ENCODE assay signal across 8 cellular contexts in genomic region chr3:158644345-158644908, GRCh38. TPM values are rescaled to one million over a fixed set of nuclear protein-coding genes. Genes with fewer than 3 reads are reported as not detected.
DNase-seq lines count a peak whose midpoint lies in the region; ATAC-seq and TF ChIP-seq lines count a peak whose summit lies in the region.

GFM1 (plus strand) TSS chr3:158644527; CDS start chr3:158644635, 108 bp downstream.

- peak within 1 kb of the TSS; percentile 68 to 95 (median 86) for H3K27ac Mint-ChIP-seq in IgD-negative memory B cell

- H3K36me3 ChIP-seq in mucosa of rectum (ENCODE audit: control insufficient read depth in 2 of 2, insufficient read depth in 2 of 2, low read length in 2 of 2) = peaks cover 4 to 22% of the 10 kb centered on the region in 2 donors

- peaks cover 6 to 7% of the 10 kb centered on the region in 2 donors for H3K4me1 ChIP-seq in mucosa of rectum (ENCODE audit: control insufficient read depth in 2 of 2, insufficient read depth in 2 of 2, low read length in 2 of 2)

- peak within 1 kb of the TSS; percentile 93 to 99 (median 98) for H3K4me3 Mint-ChIP-seq in IgD-negative memory B cell

- H3K9me3 Mint-ChIP-seq in IgD-negative memory B cell = no peaks in the 10 kb centered on the region

- peak within 1 kb of the TSS; percentile 83 to 94 for H3K9ac ChIP-seq in mucosa of rectum (ENCODE audit: low read depth in 1 of 2, low read length in 2 of 2)

- peak within 1 kb of the TSS; percentile 78 to 86 for H3K27ac ChIP-seq in mucosa of rectum (ENCODE audit: low read depth in 2 of 2, low read length in 2 of 2)

- no peaks in the 10 kb centered on the region for H3K27me3 Mint-ChIP-seq in IgD-negative memory B cell

- peak; percentile 99 for ATAC-seq in GM21528 (IDR thresholded peaks at IDR 0.05; ENCODE audit: low FRiP score, unreplicated experiment)

- DNase-seq in DMS153 (lab: John Stamatoyannopoulos, UW) (peak; percentile 93), OCI-M2 (lab: John Stamatoyannopoulos, UW; ENCODE audit: unreplicated experiment) (peak; percentile 73), activated T-cell treated with anti-CD3 and anti-CD28 coated beads for 48 hours (ENCODE audit: low read depth) (peak; percentile 82), epithelial cell of proximal tubule (ENCODE audit: low read depth) (peak; percentile 73)
- DNase-seq in stimulated activated CD8-positive, alpha-beta memory T cell treated with anti-CD3 and anti-CD28 coated beads, Interleukin-7, amount 100 ng/mL, for 1 hour (ENCODE audit: low read depth in 2 of 2) = peak; percentile 68 to 69

- no peaks in the 10 kb centered on the region for H3K36me3 Mint-ChIP-seq in IgD-negative memory B cell

- TF ChIP-seq CTCF in epithelial cell of proximal tubule (conservative IDR thresholded peaks at IDR 0.05; ENCODE audit: low read depth, low read length) = peak; percentile 83

- H3K4me1 Mint-ChIP-seq in IgD-negative memory B cell = peaks cover 16 to 22% (median 17%) of the 10 kb centered on the region in 3 donors

- peak within 1 kb of the TSS; percentile 95 for H3K4me3 ChIP-seq in epithelial cell of proximal tubule (ENCODE audit: low read depth, low read length)
- H3K4me3 ChIP-seq in mucosa of rectum (ENCODE audit: low read length in 2 of 2) = peak within 1 kb of the TSS; percentile 96 to 99

- no peaks in the 10 kb centered on the region for H3K9me3 ChIP-seq in mucosa of rectum (ENCODE audit: control insufficient read depth in 2 of 2, low read length in 2 of 2)

- no peaks in the 10 kb centered on the region for H3K27me3 ChIP-seq in mucosa of rectum (ENCODE audit: control insufficient read depth in 2 of 2, insufficient read depth in 2 of 2, low read length in 2 of 2)

RNA-seq across cellular contexts. Expression of gene GFM1, which starts in this region (rescaled TPM):
- polyA plus RNA-seq in IgD-negative memory B cell = 29.2 TPM
- total RNA-seq in epithelial cell of proximal tubule = 20.8 and 51.4 TPM in 2 replicates

Comparison
In these comparisons a context has a peak if more than half of its experiments do, and no peak if none do; other contexts are left out.
1. Peak in every context shown above with its lines: DNase-seq, ATAC-seq, H3K4me3 ChIP-seq and H3K27ac ChIP-seq.